ENCODE assay signal across 10 cellular contexts in genomic region chr2:46073540-46074018, GRCh38.
A peak's percentile ranks its signal among the peaks of the same experiment; 100 is the strongest.
DNase-seq lines count a peak whose midpoint lies in the region; ATAC-seq and TF ChIP-seq lines count a peak whose summit lies in the region.
"Had no signal": no experiment of that assay in that cellular context is flagged by ENCODE, and none has a peak within 500 bp of the region (broad histone marks: within the 10 kb centered on the region; RNA-seq: fewer than 3 reads in every experiment).

No MANE protein-coding gene starts in this region.

- H3K4me3 ChIP-seq in left ventricle myocardium inferior (no peak overlapping the region), dorsolateral prefrontal cortex (no peak overlapping the region)
- H3K4me3 ChIP-seq: ovary had no signal

- TF ChIP-seq CTCF in HFFc6 (IDR thresholded peaks at IDR 0.05): no peak
- no peak for TF ChIP-seq CTCF in WTC11 (IDR thresholded peaks at IDR 0.05)
- no peak for TF ChIP-seq CTCF in left ventricle myocardium inferior (IDR thresholded peaks at IDR 0.05; ENCODE audit: borderline replicate concordance)
- TF ChIP-seq CTCF in dorsolateral prefrontal cortex (IDR thresholded peaks at IDR 0.05 in 54 of 56, conservative IDR thresholded peaks at IDR 0.05 in 2 of 56; ENCODE audit: low read depth in 1 of 56, partially characterized antibody in 56 of 56): no peak

- intact Hi-C loops in left ventricle myocardium inferior (cut with micrococcal nuclease) (no loop called here), dorsolateral prefrontal cortex (cut with DNase I) (no loop called here)

- H3K27ac ChIP-seq in left ventricle myocardium inferior (replicated peaks): peak overlapping the region; percentile 47
- peak overlapping the region in 4 of 59 donors; percentile 10 to 40 (median 24) for H3K27ac ChIP-seq in dorsolateral prefrontal cortex
- H3K27ac ChIP-seq: ovary had no signal

- peaks cover 36% of the 10 kb centered on the region for H3K4me1 ChIP-seq in left ventricle myocardium inferior

- H3K4me3 Mint-ChIP-seq in HFFc6 (peak overlapping the region; percentile 83), WTC11 (no peak overlapping the region)
- H3K4me3 Mint-ChIP-seq in stimulated activated effector memory CD8-positive, alpha-beta T cell treated with anti-CD3 and anti-CD28 coated beads, Interleukin-12 subunit alpha, Interleukin-12 subunit beta, amount 100 ng/mL, for 72 hours: peak overlapping the region; percentile 10
- H3K4me3 Mint-ChIP-seq in natural killer cell treated with Interleukin-12 subunit alpha and Interleukin-12 subunit beta and Interleukin-15 and Interleukin-18, amount 100 ng/mL, for 72 hours: no peak overlapping the region

- H3K27ac Mint-ChIP-seq in HFFc6 (peak overlapping the region; percentile 98), WTC11 (no peak overlapping the region)
- no peak overlapping the region for H3K27ac Mint-ChIP-seq in stimulated activated effector memory CD8-positive, alpha-beta T cell treated with anti-CD3 and anti-CD28 coated beads, Interleukin-12 subunit alpha, Interleukin-12 subunit beta, amount 100 ng/mL, for 72 hours
- no peak overlapping the region for H3K27ac Mint-ChIP-seq in natural killer cell treated with Interleukin-12 subunit alpha and Interleukin-12 subunit beta and Interleukin-15 and Interleukin-18, amount 100 ng/mL, for 72 hours

- no peaks in the 10 kb centered on the region for H3K27me3 ChIP-seq in left ventricle myocardium inferior (ENCODE audit: low read depth)
- no peaks in the 10 kb centered on the region for H3K27me3 ChIP-seq in dorsolateral prefrontal cortex
- H3K27me3 ChIP-seq: ovary had no signal

- H3K4me1 Mint-ChIP-seq in HFFc6 (ENCODE audit: low read depth) (peaks cover 83% of the 10 kb centered on the region), WTC11 (peaks cover 17% of the 10 kb centered on the region)
- H3K4me1 Mint-ChIP-seq in stimulated activated effector memory CD8-positive, alpha-beta T cell treated with anti-CD3 and anti-CD28 coated beads, Interleukin-12 subunit alpha, Interleukin-12 subunit beta, amount 100 ng/mL, for 72 hours: peaks cover 24% of the 10 kb centered on the region
- H3K4me1 Mint-ChIP-seq in natural killer cell treated with Interleukin-12 subunit alpha and Interleukin-12 subunit beta and Interleukin-15 and Interleukin-18, amount 100 ng/mL, for 72 hours (ENCODE audit: low read depth in 2 of 2): peaks cover 2 to 4% of the 10 kb centered on the region in 2 donors

- H3K9me3 Mint-ChIP-seq in HFFc6: no peaks in the 10 kb centered on the region
- H3K9me3 Mint-ChIP-seq in WTC11: no peaks in the 10 kb centered on the region
- H3K9me3 Mint-ChIP-seq in stimulated activated effector memory CD8-positive, alpha-beta T cell treated with anti-CD3 and anti-CD28 coated beads, Interleukin-12 subunit alpha, Interleukin-12 subunit beta, amount 100 ng/mL, for 72 hours: no peaks in the 10 kb centered on the region
- no peaks in the 10 kb centered on the region for H3K9me3 Mint-ChIP-seq in natural killer cell treated with Interleukin-12 subunit alpha and Interleukin-12 subunit beta and Interleukin-15 and Interleukin-18, amount 100 ng/mL, for 72 hours

- peaks cover 20% of the 10 kb centered on the region for H3K36me3 Mint-ChIP-seq in HFFc6 (ENCODE audit: low read depth)
- no peaks in the 10 kb centered on the region for H3K36me3 Mint-ChIP-seq in WTC11
- no peaks in the 10 kb centered on the region for H3K36me3 Mint-ChIP-seq in stimulated activated effector memory CD8-positive, alpha-beta T cell treated with anti-CD3 and anti-CD28 coated beads, Interleukin-12 subunit alpha, Interleukin-12 subunit beta, amount 100 ng/mL, for 72 hours
- no peaks in the 10 kb centered on the region for H3K36me3 Mint-ChIP-seq in natural killer cell treated with Interleukin-12 subunit alpha and Interleukin-12 subunit beta and Interleukin-15 and Interleukin-18, amount 100 ng/mL, for 72 hours

- no peaks in the 10 kb centered on the region for H3K9me3 ChIP-seq in left ventricle myocardium inferior (replicated peaks)
- H3K9me3 ChIP-seq: ovary had no signal

- H3K36me3 ChIP-seq in left ventricle myocardium inferior: no peaks in the 10 kb centered on the region
- H3K36me3 ChIP-seq: ovary had no signal

- CTCF ChIA-PET in WTC11 (lab: Charles Lee): interaction anchor here (0.7 to 1.7 kb wide), 2 partner anchors 11 to 41 kb away, joined by 4 to 10 read pairs; no protein-coding TSS in a partner anchor

- H3K27me3 Mint-ChIP-seq in HFFc6 (ENCODE audit: insufficient read depth): no peaks in the 10 kb centered on the region; the same call in 1 of the 2 replicates
- H3K27me3 Mint-ChIP-seq in WTC11 (ENCODE audit: low read depth): no peaks in the 10 kb centered on the region
- H3K27me3 Mint-ChIP-seq in natural killer cell treated with Interleukin-12 subunit alpha and Interleukin-12 subunit beta and Interleukin-15 and Interleukin-18, amount 100 ng/mL, for 72 hours: peaks cover 0 to 3% of the 10 kb centered on the region in 2 donors

- POLR2A ChIA-PET in WTC11 (lab: Charles Lee): interaction anchor here (0.6 kb wide), 1 partner anchor 1683 kb away, joined by 3 read pairs; no protein-coding TSS in a partner anchor

- DNase-seq in HFFc6 (peak; percentile 96), WTC11 (ENCODE audit: low spot score) (no peak), left ventricle myocardium inferior (no peak), dorsolateral prefrontal cortex (no peak)
- no peak for DNase-seq in stimulated activated effector memory CD8-positive, alpha-beta T cell treated with anti-CD3 and anti-CD28 coated beads, Interleukin-12 subunit alpha, Interleukin-12 subunit beta, amount 100 ng/mL, for 72 hours (ENCODE audit: low spot score in 2 of 2)
- no peak for DNase-seq in natural killer cell treated with Interleukin-12 subunit alpha and Interleukin-12 subunit beta and Interleukin-15 and Interleukin-18, amount 100 ng/mL, for 72 hours (ENCODE audit: low spot score)
- DNase-seq: central memory CD4-positive, alpha-beta T cell; Kasumi-1; ovary had no signal

- ATAC-seq in WTC11 (peak; percentile 24; the same call in 1 of the 2 replicates), GM18873 (IDR thresholded peaks at IDR 0.05; ENCODE audit: low FRiP score, unreplicated experiment) (no peak)
- peak; percentile 24 for ATAC-seq in stimulated activated effector memory CD8-positive, alpha-beta T cell treated with anti-CD3 and anti-CD28 coated beads, Interleukin-12 subunit alpha, Interleukin-12 subunit beta, amount 100 ng/mL, for 72 hours
- no peak for ATAC-seq in natural killer cell treated with Interleukin-12 subunit alpha and Interleukin-12 subunit beta and Interleukin-15 and Interleukin-18, amount 100 ng/mL, for 72 hours

TF ChIP-seq in WTC11, 78 proteins besides CTCF, POLR2A, EP300 and RAD21:
- TF ChIP-seq KAT7 (CRISPR knock-in tag; IDR thresholded peaks at IDR 0.05; ENCODE audit: borderline replicate concordance): no peak
- no peak for TF ChIP-seq E2F5 (CRISPR knock-in tag; IDR thresholded peaks at IDR 0.05)
- no peak for TF ChIP-seq USF2 (CRISPR knock-in tag; IDR thresholded peaks at IDR 0.05)
- TF ChIP-seq ZNF423 (CRISPR knock-in tag; IDR thresholded peaks at IDR 0.05): no peak
- no peak for TF ChIP-seq ATF1 (CRISPR knock-in tag; IDR thresholded peaks at IDR 0.05)
- no peak for TF ChIP-seq MYBL2 (CRISPR knock-in tag; IDR thresholded peaks at IDR 0.05)
- no peak for TF ChIP-seq RELA (CRISPR knock-in tag; IDR thresholded peaks at IDR 0.05; ENCODE audit: borderline replicate concordance)
- no peak for TF ChIP-seq ZNF281 (CRISPR knock-in tag; IDR thresholded peaks at IDR 0.05)
- TF ChIP-seq TEAD4 (CRISPR knock-in tag; IDR thresholded peaks at IDR 0.05): no peak
- no peak for TF ChIP-seq RORB (CRISPR knock-in tag; IDR thresholded peaks at IDR 0.05)
- no peak for TF ChIP-seq FOXJ3 (CRISPR knock-in tag; IDR thresholded peaks at IDR 0.05; ENCODE audit: borderline replicate concordance)
- TF ChIP-seq FOXK1 (CRISPR knock-in tag; IDR thresholded peaks at IDR 0.05): no peak
- no peak for TF ChIP-seq NR2C2 (CRISPR knock-in tag; IDR thresholded peaks at IDR 0.05)
- no peak for TF ChIP-seq NR3C1 (CRISPR knock-in tag; conservative IDR thresholded peaks at IDR 0.05; ENCODE audit: low read depth)
- no peak for TF ChIP-seq ZNF396 (CRISPR knock-in tag; IDR thresholded peaks at IDR 0.05; ENCODE audit: borderline replicate concordance)

Comparison
In these comparisons a context has a peak if more than half of its experiments do, and no peak if none do; other contexts are left out.
1. H3K4me3 Mint-ChIP-seq: peak in HFFc6 (single experiment) and stimulated activated effector memory CD8-positive, alpha-beta T cell treated with anti-CD3 and anti-CD28 coated beads, Interleukin-12 subunit alpha, Interleukin-12 subunit beta, amount 100 ng/mL, for 72 hours (single experiment); none in WTC11 (single experiment) and natural killer cell treated with Interleukin-12 subunit alpha and Interleukin-12 subunit beta and Interleukin-15 and Interleukin-18, amount 100 ng/mL, for 72 hours (single experiment).
2. ATAC-seq: peak in WTC11 (single experiment) and stimulated activated effector memory CD8-positive, alpha-beta T cell treated with anti-CD3 and anti-CD28 coated beads, Interleukin-12 subunit alpha, Interleukin-12 subunit beta, amount 100 ng/mL, for 72 hours (single experiment); none in natural killer cell treated with Interleukin-12 subunit alpha and Interleukin-12 subunit beta and Interleukin-15 and Interleukin-18, amount 100 ng/mL, for 72 hours (0 of 2) and GM18873 (single experiment).